Comparison of ENCODE assay signal across 13 cellular contexts in the genomic region with DNA sequence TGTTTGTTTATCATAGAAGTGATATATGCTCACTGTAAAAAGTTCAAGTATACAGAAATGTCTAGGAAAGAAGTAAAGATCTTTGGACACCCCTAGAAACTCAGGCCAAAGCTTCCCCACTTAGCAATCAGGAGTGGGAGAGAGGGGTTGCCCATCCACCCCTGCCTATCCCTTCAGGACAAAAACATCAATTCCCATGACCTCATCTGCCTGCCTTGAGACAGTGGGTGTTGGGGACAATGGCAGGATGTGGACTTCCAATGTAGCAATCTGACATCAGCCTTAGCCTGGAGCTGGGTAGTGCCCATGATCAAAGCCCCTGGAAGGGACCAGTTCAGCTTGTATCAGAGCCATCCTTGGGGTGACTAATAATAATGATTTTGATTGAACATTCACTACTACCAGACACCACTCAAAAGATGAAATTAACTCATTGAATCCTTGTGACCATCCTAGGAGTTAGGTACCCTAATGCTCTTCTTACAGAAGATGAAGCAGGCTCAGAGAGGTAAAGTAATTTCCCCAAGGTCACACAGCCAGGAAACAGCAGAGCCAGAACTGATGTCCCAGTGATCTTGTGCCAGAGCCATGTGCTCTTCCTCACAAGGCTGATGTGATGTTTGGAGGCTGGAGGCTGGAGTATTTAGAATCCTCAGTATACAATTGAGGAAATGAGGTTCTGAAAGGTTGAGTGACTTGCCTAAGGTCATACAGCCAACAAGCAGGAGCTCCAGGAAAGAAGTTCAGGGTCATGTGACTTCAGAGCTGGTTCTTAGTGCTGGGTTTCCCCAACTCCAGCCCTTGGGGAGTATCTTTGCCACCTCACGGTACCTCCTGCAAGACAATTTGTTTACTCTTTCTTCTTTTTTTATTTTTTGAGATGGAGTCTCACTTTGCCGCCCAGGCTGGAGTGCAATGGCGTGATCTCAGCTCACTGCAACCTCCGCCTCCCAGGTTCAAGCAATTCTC. TPM values are rescaled to one million over a fixed set of nuclear protein-coding genes. Genes with fewer than 3 reads are reported as not detected.
DNase-seq lines count a peak whose midpoint lies in the region; ATAC-seq, FAIRE-seq and TF ChIP-seq lines count a peak whose summit lies in the region.
"Had no signal": no experiment of that assay in that cellular context is flagged by ENCODE, and none has a peak within 500 bp of the region (broad histone marks: within the 10 kb centered on the region; RNA-seq: fewer than 3 reads in every experiment).

No MANE protein-coding gene starts in this region.

- TF ChIP-seq POLR2A in A549 (IDR thresholded peaks at IDR 0.05; ENCODE audit: low read length): no peak
- no peak for TF ChIP-seq POLR2A in esophagus muscularis mucosa (IDR thresholded peaks at IDR 0.05; ENCODE audit: low read depth)

- H3K27me3 Mint-ChIP-seq in neural progenitor cell (ENCODE audit: insufficient read depth, low read depth): peaks cover 4% of the 10 kb centered on the region
- peaks cover 3% of the 10 kb centered on the region for H3K27me3 Mint-ChIP-seq in activated naive CD8-positive, alpha-beta T cell treated with anti-CD3 and anti-CD28 coated beads for 36 hours
- H3K27me3 Mint-ChIP-seq in activated naive CD4-positive, alpha-beta T cell treated with anti-CD3 and anti-CD28 coated beads for 36 hours (ENCODE audit: low read depth): peaks cover 2% of the 10 kb centered on the region
- H3K27me3 Mint-ChIP-seq: CD4-positive, alpha-beta T cell had no signal

- no peak overlapping the region for H2AFZ ChIP-seq in neural progenitor cell (replicated peaks)

- TF ChIP-seq CTCF in A549 (IDR thresholded peaks at IDR 0.05) (no peak), esophagus muscularis mucosa (IDR thresholded peaks at IDR 0.05) (no peak), neural progenitor cell (IDR thresholded peaks at IDR 0.05) (no peak)

- peaks cover 53% of the 10 kb centered on the region for H3K4me1 Mint-ChIP-seq in neural progenitor cell
- peaks cover 13% of the 10 kb centered on the region for H3K4me1 Mint-ChIP-seq in activated naive CD8-positive, alpha-beta T cell treated with anti-CD3 and anti-CD28 coated beads for 36 hours
- H3K4me1 Mint-ChIP-seq in activated naive CD4-positive, alpha-beta T cell treated with anti-CD3 and anti-CD28 coated beads for 36 hours (ENCODE audit: low read depth): peaks cover 10% of the 10 kb centered on the region

- H3K79me2 ChIP-seq in neural progenitor cell (ENCODE audit: low read depth): no peaks in the 10 kb centered on the region

- no peaks in the 10 kb centered on the region for H4K20me1 ChIP-seq in neural progenitor cell (ENCODE audit: low read depth)

- CTCF ChIA-PET in A549 (lab: Yijun Ruan, JAX): interaction anchor here (1.0 to 3.0 kb wide), 5 partner anchors 9 to 48 kb away, joined by 3 to 12 read pairs (median 5); no protein-coding TSS in a partner anchor
- CTCF ChIA-PET in activated naive CD4-positive, alpha-beta T cell treated with anti-CD3 and anti-CD28 coated beads for 36 hours (lab: Charles Lee): interaction anchor here (2.0 kb wide), 1 partner anchor 47 kb away, joined by 6 read pairs; no protein-coding TSS in a partner anchor

- H3K27ac ChIP-seq in A549: peak overlapping the region; percentile 69 to 83
- peak overlapping the region; percentile 45 to 76 (median 72) for H3K27ac ChIP-seq in esophagus muscularis mucosa (replicated peaks in 1 of 4)
- H3K27ac ChIP-seq in neural progenitor cell: no peak overlapping the region

- no peak overlapping the region for H3K9ac ChIP-seq in neural progenitor cell

- no peak for TF ChIP-seq EP300 in A549 (IDR thresholded peaks at IDR 0.05)
- TF ChIP-seq EP300 in esophagus muscularis mucosa (IDR thresholded peaks at IDR 0.05): no peak

- no peak for TF ChIP-seq RAD21 in A549 (conservative IDR thresholded peaks at IDR 0.05 in 1 of 2, IDR thresholded peaks at IDR 0.05 in 1 of 2)

- H3K4me2 ChIP-seq in A549 (peak overlapping the region; percentile 62), neural progenitor cell (no peak overlapping the region)

- WGBS in A549 (ENCODE audit: missing lambda C conversion rate): 91% methylated on average over 4 of the region's 4 CpGs
- 92% methylated on average over 4 of the region's 4 CpGs for WGBS in esophagus muscularis mucosa

- H3K27ac Mint-ChIP-seq in neural progenitor cell: peak overlapping the region; percentile 42
- no peak overlapping the region for H3K27ac Mint-ChIP-seq in activated naive CD8-positive, alpha-beta T cell treated with anti-CD3 and anti-CD28 coated beads for 36 hours
- H3K27ac Mint-ChIP-seq in activated naive CD4-positive, alpha-beta T cell treated with anti-CD3 and anti-CD28 coated beads for 36 hours: no peak overlapping the region
- H3K27ac Mint-ChIP-seq: CD4-positive, alpha-beta T cell had no signal

- POLR2A ChIA-PET in A549 (lab: Yijun Ruan, JAX): interaction anchor here (1.1 kb wide), 1 partner anchor 18 kb away, joined by 4 read pairs; the partner anchor contains the start of gene ITPRIPL2

- no peak for FAIRE-seq in A549 (lab: Jason Lieb, UNC)

- H3K9me3 ChIP-seq in A549: no peaks in the 10 kb centered on the region
- H3K9me3 ChIP-seq in esophagus muscularis mucosa: no peaks in the 10 kb centered on the region
- H3K9me3 ChIP-seq in neural progenitor cell (ENCODE audit: low read depth): no peaks in the 10 kb centered on the region

- H3K4me3 ChIP-seq in A549 (no peak overlapping the region), esophagus muscularis mucosa (no peak overlapping the region), neural progenitor cell (no peak overlapping the region)

- H3F3A ChIP-seq in neural progenitor cell (ENCODE audit: low read depth): no peaks in the 10 kb centered on the region

- intact Hi-C loops in esophagus muscularis mucosa (cut with DNase I): no loop called here
- intact Hi-C loops in activated naive CD4-positive, alpha-beta T cell treated with anti-CD3 and anti-CD28 coated beads for 36 hours (cut with micrococcal nuclease): no loop called here

- ATAC-seq in A549 (peak in 1 of 2 experiments; percentile 4; a peak in 1 of 6 replicates), HG02763 (IDR thresholded peaks at IDR 0.05; ENCODE audit: unreplicated experiment) (no peak)

- no peaks in the 10 kb centered on the region for H3K36me3 Mint-ChIP-seq in neural progenitor cell
- no peaks in the 10 kb centered on the region for H3K36me3 Mint-ChIP-seq in activated naive CD8-positive, alpha-beta T cell treated with anti-CD3 and anti-CD28 coated beads for 36 hours
- H3K36me3 Mint-ChIP-seq in activated naive CD4-positive, alpha-beta T cell treated with anti-CD3 and anti-CD28 coated beads for 36 hours (ENCODE audit: low read depth): no peaks in the 10 kb centered on the region

- no peak for DNase-seq in A549 (ENCODE audit: low read depth in 1 of 2, low spot score in 1 of 2)
- DNase-seq in NCI-H460 (ENCODE audit: extremely low read depth, low read depth): peak; percentile 38
- DNase-seq in esophagus muscularis mucosa (ENCODE audit: extremely low spot score): no peak
- no peak for DNase-seq in neural progenitor cell (ENCODE audit: low spot score)
- DNase-seq in UCSD-AML1 (lab: John Stamatoyannopoulos, UW; ENCODE audit: unreplicated experiment): no peak
- no peak for DNase-seq in activated naive CD8-positive, alpha-beta T cell treated with anti-CD3 and anti-CD28 coated beads for 36 hours
- DNase-seq in activated naive CD4-positive, alpha-beta T cell treated with anti-CD3 and anti-CD28 coated beads for 36 hours: no peak
- DNase-seq: activated CD4-positive, CD25-positive, alpha-beta regulatory T cell; activated naive CD4-positive, alpha-beta T cell; CD4-positive, alpha-beta T cell; NCI-H1092; stimulated activated CD4-positive, alpha-beta T cell treated with anti-CD3 and anti-CD28 coated beads, Interleukin-4, amount 100 ng/mL, for 1 hour had no signal

- H3K4me3 Mint-ChIP-seq in neural progenitor cell: no peak overlapping the region
- no peak overlapping the region for H3K4me3 Mint-ChIP-seq in activated naive CD8-positive, alpha-beta T cell treated with anti-CD3 and anti-CD28 coated beads for 36 hours
- H3K4me3 Mint-ChIP-seq in activated naive CD4-positive, alpha-beta T cell treated with anti-CD3 and anti-CD28 coated beads for 36 hours: no peak overlapping the region
- H3K4me3 Mint-ChIP-seq: CD4-positive, alpha-beta T cell had no signal

- H3K27me3 ChIP-seq in esophagus muscularis mucosa (no peaks in the 10 kb centered on the region), neural progenitor cell (no peaks in the 10 kb centered on the region)

- H3K36me3 ChIP-seq in esophagus muscularis mucosa: no peaks in the 10 kb centered on the region
- no peaks in the 10 kb centered on the region for H3K36me3 ChIP-seq in neural progenitor cell

- peaks cover under 1% of the 10 kb centered on the region for H3K9me3 Mint-ChIP-seq in neural progenitor cell
- H3K9me3 Mint-ChIP-seq in activated naive CD8-positive, alpha-beta T cell treated with anti-CD3 and anti-CD28 coated beads for 36 hours: no peaks in the 10 kb centered on the region
- no peaks in the 10 kb centered on the region for H3K9me3 Mint-ChIP-seq in activated naive CD4-positive, alpha-beta T cell treated with anti-CD3 and anti-CD28 coated beads for 36 hours
- H3K9me3 Mint-ChIP-seq: CD4-positive, alpha-beta T cell had no signal

- H3K4me1 ChIP-seq in A549: peaks cover 47% of the 10 kb centered on the region
- H3K4me1 ChIP-seq in esophagus muscularis mucosa: peaks cover 38 to 42% (median 40%) of the 10 kb centered on the region in 4 donors
- peaks cover 6% of the 10 kb centered on the region for H3K4me1 ChIP-seq in neural progenitor cell

RNA-seq across cellular contexts. Expression of gene ITPRIPL2, which starts 18.3 kb away (rescaled TPM):
- polyA plus RNA-seq in A549 (2011; rRNA removed) (17.5 and 18.3 TPM in 2 replicates), A549 (2017; fragmentation: RNase III; extraction: RNeasy Plus Mini Kit Qiagen cat#74134 plus additional on column Dnase treatment) (14.7 to 16.3 TPM (median 15.5 TPM) in 3 replicates)
- polyA plus RNA-seq in A549 (2012; cell fraction: cytosol; rRNA removed): 7.2 and 13.0 TPM in 2 replicates
- polyA plus RNA-seq in A549 (2012; cell fraction: nucleus; rRNA removed): 13.5 and 18.8 TPM in 2 replicates
- polyA minus RNA-seq in A549 (2011; rRNA and poly(A)+ RNA removed): 16.8 and 17.3 TPM in 2 replicates
- total RNA-seq in NCI-H460 (2014; rRNA removed; shearing (Covaris generic)): 25.7 and 30.0 TPM in 2 replicates
- polyA plus RNA-seq in NCI-H460 (2014; cell fraction: nucleus; rRNA removed): 40.1 and 40.4 TPM in 2 replicates
- total RNA-seq in esophagus muscularis mucosa (100 to 1,000 TPM in 1 of 4 donors, 10 to 100 TPM in 3; 56.1 to 111 (median 83.2) TPM), neural progenitor cell (ENCODE audit: low replicate concordance) (3.7 and 5.4 TPM in 2 replicates)
- under 1 TPM; 0.35 to 0.38 TPM for total RNA-seq in activated naive CD8-positive, alpha-beta T cell treated with anti-CD3 and anti-CD28 coated beads for 36 hours
- total RNA-seq in activated naive CD4-positive, alpha-beta T cell treated with anti-CD3 and anti-CD28 coated beads for 36 hours: under 1 TPM; 0.17 to 0.19 TPM

RNA-seq across cellular contexts. Expression of gene SYT17, which starts 35.9 kb away (rescaled TPM):
- polyA plus RNA-seq in A549 (2011; rRNA removed): 18.7 and 28.1 TPM in 2 replicates
- 30.4 and 32.1 TPM in 2 replicates for polyA plus RNA-seq in A549 (2012; cell fraction: cytosol; rRNA removed)
- 43.8 and 51.1 TPM in 2 replicates for polyA plus RNA-seq in A549 (2012; cell fraction: nucleus; rRNA removed)
- polyA plus RNA-seq in A549 (2017; fragmentation: RNase III; extraction: RNeasy Plus Mini Kit Qiagen cat#74134 plus additional on column Dnase treatment): 8.3 to 10.7 TPM (median 9.8 TPM) in 3 replicates
- 42.4 and 65.7 TPM in 2 replicates for polyA minus RNA-seq in A549 (2011; rRNA and poly(A)+ RNA removed)
- total RNA-seq in NCI-H460 (2014; rRNA removed; shearing (Covaris generic)): 2.0 and 4.1 TPM in 2 replicates
- 0.28 and 1.6 TPM in 2 replicates for polyA plus RNA-seq in NCI-H460 (2014; cell fraction: nucleus; rRNA removed)
- 1 to 10 TPM; 5.0 to 8.7 (median 6.2) TPM for total RNA-seq in esophagus muscularis mucosa
- total RNA-seq in neural progenitor cell (ENCODE audit: low replicate concordance): 7.2 TPM in 2 replicates
- total RNA-seq in activated naive CD8-positive, alpha-beta T cell treated with anti-CD3 and anti-CD28 coated beads for 36 hours: under 1 TPM in 1 of 2 experiments, not detected in 1; 0.14 TPM
- not detected for total RNA-seq in activated naive CD4-positive, alpha-beta T cell treated with anti-CD3 and anti-CD28 coated beads for 36 hours
- total RNA-seq: CD4-positive, alpha-beta T cell had no signal
